Comparison of ENCODE assay signal across 12 cellular contexts in genomic region chr6:3390698-3391097, GRCh38.
DNase-seq lines count a peak whose midpoint lies in the region; ATAC-seq and TF ChIP-seq lines count a peak whose summit lies in the region.
"Had no signal": no experiment of that assay in that cellular context is flagged by ENCODE, and none has a peak within 500 bp of the region (broad histone marks: within the 10 kb centered on the region; RNA-seq: fewer than 3 reads in every experiment).

No MANE protein-coding gene starts in this region.

- CTCF ChIA-PET in PC-3 (lab: Charles Lee) (interaction anchor here (0.5 to 1.2 kb wide), 2 partner anchors 20 to 22 kb away, joined by 3 to 5 read pairs; no protein-coding TSS in a partner anchor), HEK293T (lab: Yijun Ruan, JAX) (interaction anchor here (0.6 kb wide), 1 partner anchor 572 kb away, joined by 3 read pairs; no protein-coding TSS in a partner anchor)

- intact Hi-C loops in PC-3 (cut with micrococcal nuclease) = loop anchor here (1.0 kb wide), 1 partner anchor 10 kb away; no protein-coding TSS in a partner anchor

- H3K4me3 ChIP-seq in PC-3 (ENCODE audit: low read length) = no peak overlapping the region
- no peak overlapping the region for H3K4me3 ChIP-seq in muscle layer of duodenum (ENCODE audit: low read depth in 1 of 2, low read length in 2 of 2)

- H3K27ac ChIP-seq in PC-3 (ENCODE audit: low read length) = peak overlapping the region; percentile 65
- H3K27ac ChIP-seq in muscle layer of duodenum (ENCODE audit: low read length) = peak overlapping the region; percentile 41

- no peaks in the 10 kb centered on the region for H3K9me2 ChIP-seq in PC-3 (replicated peaks; ENCODE audit: low read length)

- H3K4me1 ChIP-seq in PC-3 (ENCODE audit: insufficient read depth, low read length) (peaks cover 17% of the 10 kb centered on the region), muscle layer of duodenum (ENCODE audit: control insufficient read depth in 1 of 2, insufficient read depth in 2 of 2, low read length in 2 of 2) (peaks cover 4 to 6% of the 10 kb centered on the region in 2 donors)

- H3F3A ChIP-seq in PC-3 (ENCODE audit: low read length, unreplicated experiment) = no peaks in the 10 kb centered on the region

- no TSS peak for BruUV-seq in PC-3 (replicated peaks; lab: Mats Ljungman, UMichigan)

- H2AFZ ChIP-seq in PC-3 (ENCODE audit: low read length) = no peak overlapping the region

- H3K9me3 ChIP-seq in PC-3 (ENCODE audit: low read length) (no peaks in the 10 kb centered on the region), muscle layer of duodenum (ENCODE audit: control insufficient read depth in 1 of 2, low read length in 2 of 2) (no peaks in the 10 kb centered on the region)

- peak overlapping the region; percentile 19; the same call in 1 of the 2 replicates for H3K9ac ChIP-seq in PC-3 (ENCODE audit: low read length)

- no peak for TF ChIP-seq CTCF in PC-3 (conservative IDR thresholded peaks at IDR 0.05; ENCODE audit: low read depth, low read length)

- no peaks in the 10 kb centered on the region for H3K79me2 ChIP-seq in PC-3 (ENCODE audit: low read length)

- ATAC-seq in PC-3 = peak; percentile 89
- ATAC-seq in GM21825 (IDR thresholded peaks at IDR 0.05; ENCODE audit: unreplicated experiment) = no peak

- DNase-seq in A172 (ENCODE audit: low spot score) (peak; percentile 95), PC-3 (peak; percentile 96), fibroblast of gingiva (ENCODE audit: low read depth) (peak; percentile 96), HEK293T (ENCODE audit: extremely low spot score) (no peak)
- no peak for DNase-seq in effector CD8-positive, alpha-beta T cell (lab: John Stamatoyannopoulos, UW)
- no peak for DNase-seq in activated CD4-positive, CD25-positive, alpha-beta regulatory T cell (lab: John Stamatoyannopoulos, UW)
- DNase-seq: cortex of kidney, H9, KBM-7, naive B cell had no signal

- peak overlapping the region; percentile 42 for H3K4me2 ChIP-seq in PC-3 (ENCODE audit: low read length)

- H4K20me1 ChIP-seq in PC-3 (ENCODE audit: low read length) = no peaks in the 10 kb centered on the region

- POLR2A ChIA-PET in PC-3 (lab: Charles Lee; ENCODE audit: unreplicated experiment) (no interaction called here), HEK293T (lab: Yijun Ruan, JAX) (no interaction called here)

- no peaks in the 10 kb centered on the region for H3K36me3 ChIP-seq in PC-3 (ENCODE audit: low read depth, low read length)
- no peaks in the 10 kb centered on the region for H3K36me3 ChIP-seq in muscle layer of duodenum (ENCODE audit: control insufficient read depth in 1 of 2, insufficient read depth in 2 of 2, low read length in 2 of 2)

- H3K27me3 ChIP-seq in PC-3 (ENCODE audit: low read length) (no peaks in the 10 kb centered on the region), muscle layer of duodenum (ENCODE audit: low read depth, low read length) (no peaks in the 10 kb centered on the region)

TF ChIP-seq in HEK293T, 16 proteins besides CTCF, POLR2A, EP300 and RAD21:
- TF ChIP-seq SUZ12 (IDR thresholded peaks at IDR 0.05) = no peak

Comparison
In these comparisons a context has a peak if more than half of its experiments do, and no peak if none do; other contexts are left out.
1. DNase-seq: peak in A172 (single experiment), PC-3 (single experiment) and fibroblast of gingiva (single experiment); none in effector CD8-positive, alpha-beta T cell (single experiment), HEK293T (single experiment) and activated CD4-positive, CD25-positive, alpha-beta regulatory T cell (0 of 4).